Comparison of ENCODE assay signal across 8 cellular contexts in the genomic region with DNA sequence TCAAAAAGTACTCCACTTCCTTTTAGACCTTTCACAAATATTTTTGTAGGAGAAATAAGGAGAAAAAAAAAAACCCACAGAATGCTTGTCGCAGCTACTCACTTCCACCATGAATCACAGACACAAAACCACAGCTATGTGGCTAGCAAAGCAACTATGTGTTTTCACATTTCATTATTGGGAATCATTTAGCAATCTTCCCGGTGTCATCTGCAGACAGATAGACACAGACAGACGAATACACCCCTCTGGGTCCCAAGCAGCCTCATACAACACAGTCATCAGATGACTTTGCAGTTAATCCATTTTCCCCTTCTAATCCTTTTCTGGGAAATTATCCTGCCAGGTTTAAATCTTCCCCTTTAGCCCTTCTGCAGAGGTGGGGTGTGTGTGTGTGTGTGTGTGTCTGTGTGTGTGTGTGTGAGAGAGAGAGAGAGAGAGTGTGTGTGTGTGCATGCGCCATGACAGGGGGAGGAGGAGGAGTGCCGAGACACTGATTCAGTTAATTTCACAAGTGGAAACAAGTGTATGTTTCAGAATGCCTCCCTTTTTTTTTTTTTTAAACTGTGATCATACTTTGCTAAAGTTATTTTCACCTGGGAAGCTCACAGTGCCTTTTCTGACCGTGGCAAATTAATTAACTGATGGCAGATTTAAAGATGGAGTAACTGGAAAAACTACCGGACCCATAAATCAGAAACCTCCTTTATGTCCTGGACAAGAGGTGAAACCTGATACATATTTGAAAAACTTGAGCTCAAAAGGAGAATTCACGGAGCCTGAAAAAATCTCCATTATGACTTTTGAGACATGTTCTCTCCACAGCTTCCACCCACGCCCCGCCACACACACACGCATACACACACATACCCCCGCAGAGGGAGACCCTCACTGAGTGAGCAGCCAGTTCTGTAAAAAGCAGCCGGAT. TPM values are rescaled to one million over a fixed set of nuclear protein-coding genes. Genes with fewer than 3 reads are reported as not detected.
DNase-seq lines count a peak whose midpoint lies in the region; ATAC-seq, FAIRE-seq and TF ChIP-seq lines count a peak whose summit lies in the region.

No MANE protein-coding gene starts in this region.

- CTCF ChIA-PET in HepG2 (lab: Yijun Ruan, JAX; ENCODE audit: low intra/inter-chr PET ratio, low total read pairs) = no interaction called here

- no peak for TF ChIP-seq POLR2A in HepG2 (IDR thresholded peaks at IDR 0.05; ENCODE audit: insufficient read depth in 1 of 2, low read depth in 2 of 2, low read length in 2 of 2)
- TF ChIP-seq POLR2A in thyroid gland (IDR thresholded peaks at IDR 0.05) = peak in 1 of 2 donors; percentile 26

- no peak for FAIRE-seq in HepG2 (lab: Jason Lieb, UNC)

- H3K27me3 ChIP-seq in HepG2 (ENCODE audit: control insufficient read depth in 1 of 2, insufficient read depth in 2 of 2, low read length in 2 of 2) = peaks cover 0 to 12% of the 10 kb centered on the region in 2 experiments; a peak in 2 of 5 replicates
- H3K27me3 ChIP-seq in thyroid gland = no peaks in the 10 kb centered on the region

- H2AFZ ChIP-seq in HepG2 (ENCODE audit: low read length) = no peak overlapping the region

- H3K27ac ChIP-seq in HepG2 (ENCODE audit: extremely low read length, insufficient read depth, low read length) (no peak overlapping the region), thyroid gland (peak overlapping the region; percentile 96)

- DNase-seq in EH (ENCODE audit: low read depth) (peak; percentile 99), NCI-H2171 treated with DMSO at 0.1 percent for 48 hours (lab: John Stamatoyannopoulos, UW) (peak; percentile 35), astrocyte of the cerebellum (ENCODE audit: low read depth) (peak; percentile 95), HepG2 (ENCODE audit: low spot score) (peak; percentile 38), thyroid gland (peak; percentile 78), cerebellar nuclear complex (lab: John Stamatoyannopoulos, UW) (no peak), middle frontal gyrus (ENCODE audit: extremely low spot score, low spot score) (no peak)

- intact Hi-C loops in HepG2 (cut with micrococcal nuclease; ENCODE audit: unreplicated experiment) (no loop called here), thyroid gland (cut with DNase I) (no loop called here)

- no peaks in the 10 kb centered on the region for H4K20me1 ChIP-seq in HepG2 (ENCODE audit: insufficient read depth, low read length)

- ATAC-seq in HepG2 (no peak), HG02840 (IDR thresholded peaks at IDR 0.05; ENCODE audit: low FRiP score, unreplicated experiment) (no peak)

- H3K36me3 ChIP-seq in HepG2 (replicated peaks in 1 of 2; ENCODE audit: control insufficient read depth in 1 of 2, insufficient read depth in 2 of 2, low read length in 2 of 2) (no peaks in the 10 kb centered on the region), thyroid gland (no peaks in the 10 kb centered on the region)

- BruUV-seq in HepG2 (replicated peaks; lab: Mats Ljungman, UMichigan) = no TSS peak

- no peaks in the 10 kb centered on the region for H3K79me2 ChIP-seq in HepG2 (ENCODE audit: insufficient read depth, low read length)

- peaks cover 31% of the 10 kb centered on the region for H3K4me1 ChIP-seq in HepG2 (ENCODE audit: insufficient read depth, low read length)
- H3K4me1 ChIP-seq in thyroid gland = peaks cover 80 to 96% of the 10 kb centered on the region in 2 donors

- no peak overlapping the region for H3K4me2 ChIP-seq in HepG2 (ENCODE audit: low read depth, low read length)

- 61% methylated on average over 13 of the region's 13 CpGs for WGBS in HepG2 (ENCODE audit: low lambda C conversion rate)
- 30 to 38% methylated on average over 13 of the region's 13 CpGs for WGBS in thyroid gland, 2 donors

- no peak for TF ChIP-seq EP300 in HepG2 (IDR thresholded peaks at IDR 0.05; ENCODE audit: low read depth in 2 of 2, low read length in 2 of 2)
- TF ChIP-seq EP300 in HepG2 (CRISPR knock-in tag; IDR thresholded peaks at IDR 0.05; ENCODE audit: borderline replicate concordance) = no peak

- in situ Hi-C loops in astrocyte of the cerebellum (cut with HindIII; ENCODE audit: low sequenced_read_pairs) = no loop called here
- in situ Hi-C loops in HepG2 (cut with HindIII; ENCODE audit: extremely low pct_ligation_motif_present, low pct_unique_long_range_greater_than_20kb) = no loop called here

- TF ChIP-seq CTCF in astrocyte of the cerebellum (IDR thresholded peaks at IDR 0.05; ENCODE audit: low read depth, low read length, missing control alignments) = no peak
- no peak for TF ChIP-seq CTCF in HepG2 (CRISPR knock-in tag; IDR thresholded peaks at IDR 0.05)
- no peak for TF ChIP-seq CTCF in thyroid gland (IDR thresholded peaks at IDR 0.05)

- TF ChIP-seq RAD21 in HepG2 (CRISPR knock-in tag; IDR thresholded peaks at IDR 0.05) = no peak

- POLR2A ChIA-PET in HepG2 (lab: Yijun Ruan, JAX) = no interaction called here

- no peak overlapping the region for H3K9ac ChIP-seq in HepG2 (ENCODE audit: insufficient read depth, low read depth, low read length)

- peak overlapping the region; percentile 5 for H3K4me3 ChIP-seq in astrocyte of the cerebellum (ENCODE audit: low read depth, low read length)
- H3K4me3 ChIP-seq in HepG2 (replicated peaks in 1 of 3; ENCODE audit: insufficient read depth in 1 of 3, low read depth in 2 of 3, low read length in 3 of 3) = no peak overlapping the region
- H3K4me3 ChIP-seq in thyroid gland (replicated peaks in 1 of 3) = no peak overlapping the region

- H3K9me3 ChIP-seq in HepG2 (ENCODE audit: low read length) (no peaks in the 10 kb centered on the region), thyroid gland (no peaks in the 10 kb centered on the region)

TF ChIP-seq in HepG2, 621 proteins besides CTCF, POLR2A, EP300 and RAD21 (continues in another document):
- no peak for TF ChIP-seq CHD4 (IDR thresholded peaks at IDR 0.05; ENCODE audit: borderline replicate concordance, low read length)

RNA-seq across cellular contexts. Expression of gene LTBP2, which starts 39.9 kb away (rescaled TPM):
- total RNA-seq in HepG2 (2016; rRNA removed; fragmentation: Illumina TruSeq; extraction: Trizol) (0.18 and 0.20 TPM in 2 replicates), thyroid gland (100 to 1,000 TPM in 3 of 4 donors, 10 to 100 TPM in 1; 81.3 to 240 (median 189) TPM)
- 0.09 TPM in 1 of 2 replicates, not detected in the other for total RNA-seq in HepG2 (2016; cell fraction: cytosol; rRNA removed; fragmentation: Illumina TruSeq; extraction: Trizol; ENCODE audit: low read depth)
- total RNA-seq in HepG2 (2016; cell fraction: insoluble cytoplasmic fraction; rRNA removed; fragmentation: Illumina TruSeq; extraction: Trizol) = 0.10 and 0.41 TPM in 2 replicates
- 0.06 TPM in 1 of 2 replicates, not detected in the other for total RNA-seq in HepG2 (2016; cell fraction: membrane; rRNA removed; fragmentation: Illumina TruSeq; extraction: Trizol)
- 0.28 and 0.84 TPM in 2 replicates for total RNA-seq in HepG2 (2016; cell fraction: nucleus; rRNA removed; fragmentation: Illumina TruSeq; extraction: Trizol)
- 0.41 and 0.46 TPM in 2 replicates for polyA plus RNA-seq in HepG2 (2011; rRNA removed)
- polyA plus RNA-seq in HepG2 (2011; cell fraction: cytosol; rRNA removed) = 0.32 and 0.35 TPM in 2 replicates
- polyA plus RNA-seq in HepG2 (2011; cell fraction: nucleus; rRNA removed) = 1.4 and 1.5 TPM in 2 replicates
- polyA plus RNA-seq in HepG2 (2012) = 0.27 and 0.68 TPM in 2 replicates
- 0.06 TPM in 1 of 2 replicates, not detected in the other for polyA plus RNA-seq in HepG2 (2016; cell fraction: cytosol; fragmentation: Illumina TruSeq; extraction: Trizol; ENCODE audit: low read depth)
- 0.12 and 0.17 TPM in 2 replicates for polyA plus RNA-seq in HepG2 (2016; cell fraction: insoluble cytoplasmic fraction; fragmentation: Illumina TruSeq; extraction: Trizol; ENCODE audit: low read depth)
- 0.07 and 0.09 TPM in 2 replicates for polyA plus RNA-seq in HepG2 (2016; cell fraction: membrane; fragmentation: Illumina TruSeq; extraction: Trizol; ENCODE audit: low read depth)
- 0.64 and 0.72 TPM in 2 replicates for polyA plus RNA-seq in HepG2 (2016; cell fraction: nucleus; fragmentation: Illumina TruSeq; extraction: Trizol; ENCODE audit: insufficient read depth, low read depth)
- polyA minus RNA-seq in HepG2 (2011; rRNA and poly(A)+ RNA removed; ENCODE audit: low replicate concordance) = 0.44 and 1.1 TPM in 2 replicates
- 0.35 and 0.89 TPM in 2 replicates for polyA minus RNA-seq in HepG2 (2011; cell fraction: cytosol; rRNA and poly(A)+ RNA removed)
- 0.52 and 0.99 TPM in 2 replicates for polyA minus RNA-seq in HepG2 (2011; cell fraction: nucleus; rRNA and poly(A)+ RNA removed)

Comparison
In these comparisons a context has a peak if more than half of its experiments do, and no peak if none do; other contexts are left out.
1. DNase-seq: peak in EH (single experiment), NCI-H2171 treated with DMSO at 0.1 percent for 48 hours (single experiment), astrocyte of the cerebellum (single experiment), HepG2 (single experiment) and thyroid gland (2 of 2); none in cerebellar nuclear complex (0 of 2) and middle frontal gyrus (single experiment).
2. RNA of gene LTBP2, which starts 39.9 kb away (total RNA-seq): 81.3 to 240 TPM in thyroid gland; 0.06 to 0.84 TPM in HepG2; every median in the first group is over 10 times any median in the second.